8 cellular contexts compared by ENCODE assay signal in the genomic region with DNA sequence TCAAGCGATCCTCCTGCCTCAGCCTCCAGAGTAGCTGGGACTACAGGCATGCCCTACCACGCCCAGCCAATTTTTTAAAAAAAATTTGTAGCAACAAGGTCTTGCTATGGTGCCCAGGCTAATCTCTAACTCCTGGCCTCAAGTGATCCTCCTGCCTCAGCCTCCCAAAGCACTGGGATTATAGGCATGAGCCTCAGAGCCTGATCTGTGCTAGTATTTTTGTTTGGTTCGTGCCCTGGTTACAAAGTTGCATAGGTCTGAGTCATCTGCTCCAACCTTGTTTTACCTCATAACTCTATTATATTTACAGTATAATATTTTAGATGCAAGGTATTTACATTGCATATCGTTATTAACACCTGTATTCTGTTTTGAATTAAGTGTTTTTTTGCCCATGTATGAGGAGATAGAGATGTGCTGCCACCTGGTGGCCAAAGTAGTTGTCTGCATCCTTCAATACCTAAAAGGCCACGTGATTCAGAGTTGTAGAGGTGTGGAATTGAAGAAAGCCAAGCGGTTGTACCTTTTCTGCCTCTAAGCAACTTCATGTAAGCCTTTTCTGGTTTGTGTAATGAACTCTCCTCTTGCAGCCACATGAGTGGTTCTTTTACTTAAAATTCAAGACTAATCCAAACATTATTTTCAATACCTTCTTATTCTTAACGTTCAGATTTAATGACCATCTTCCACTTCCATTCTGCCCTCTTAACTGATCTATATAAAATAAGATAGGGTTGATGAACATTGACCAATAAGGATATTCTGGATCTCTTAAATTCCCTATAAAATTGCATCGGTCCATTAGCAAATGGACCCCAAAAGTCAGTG. TPM values are rescaled to one million over a fixed set of nuclear protein-coding genes. Genes with fewer than 3 reads are reported as not detected.
DNase-seq lines count a peak whose midpoint lies in the region; ATAC-seq and TF ChIP-seq lines count a peak whose summit lies in the region.

No MANE protein-coding gene starts in this region.

- H3K4me3 Mint-ChIP-seq in activated naive CD8-positive, alpha-beta T cell treated with anti-CD3 and anti-CD28 coated beads, Interleukin-2, amount 50 U/mL, for 24 hours, result no peak overlapping the region

- intact Hi-C loops in left ventricle myocardium inferior (cut with micrococcal nuclease) (no loop called here), sigmoid colon (cut with DNase I) (loop anchor here (1.0 kb wide), 1 partner anchor 497 kb away; no protein-coding TSS in a partner anchor)

- H3K36me3 ChIP-seq in left ventricle myocardium inferior (no peaks in the 10 kb centered on the region), sigmoid colon (peaks cover 0 to 7% (median 0%) of the 10 kb centered on the region in 4 donors)

- CTCF ChIA-PET in HEK293T (lab: Yijun Ruan, JAX), result interaction anchor here (1.2 to 1.5 kb wide), 2 partner anchors 20 to 34 kb away, joined by 3 to 6 read pairs; partner anchors contain the start of gene CABYR

- no peak for TF ChIP-seq POLR2A in sigmoid colon (IDR thresholded peaks at IDR 0.05)

- TF ChIP-seq CTCF in left ventricle myocardium inferior (IDR thresholded peaks at IDR 0.05; ENCODE audit: borderline replicate concordance), result peak; percentile 93
- TF ChIP-seq CTCF in sigmoid colon (IDR thresholded peaks at IDR 0.05), result peak; percentile 49 to 87 (median 81)

- no peaks in the 10 kb centered on the region for H3K9me3 Mint-ChIP-seq in activated naive CD8-positive, alpha-beta T cell treated with anti-CD3 and anti-CD28 coated beads, Interleukin-2, amount 50 U/mL, for 24 hours

- WGBS in sigmoid colon, 2 donors, result 50 to 57% methylated on average over 8 of the region's 8 CpGs

- peaks cover 25% of the 10 kb centered on the region for H3K4me1 Mint-ChIP-seq in activated naive CD8-positive, alpha-beta T cell treated with anti-CD3 and anti-CD28 coated beads, Interleukin-2, amount 50 U/mL, for 24 hours

- H3K27ac ChIP-seq in left ventricle myocardium inferior (replicated peaks), result no peak overlapping the region
- no peak overlapping the region for H3K27ac ChIP-seq in sigmoid colon

- H3K9me3 ChIP-seq in left ventricle myocardium inferior (replicated peaks) (no peaks in the 10 kb centered on the region), sigmoid colon (no peaks in the 10 kb centered on the region)

- POLR2A ChIA-PET in HEK293T (lab: Yijun Ruan, JAX), result interaction anchor here (1.5 kb wide), 1 partner anchor 20 kb away, joined by 4 read pairs; the partner anchor contains the start of gene CABYR

- DNase-seq in Daoy (ENCODE audit: low read depth) (peak; percentile 64), HEK293T (ENCODE audit: extremely low spot score) (peak; percentile 70), NCI-H128 (lab: John Stamatoyannopoulos, UW; ENCODE audit: unreplicated experiment) (peak; percentile 71), T follicular helper cell (ENCODE audit: low read depth) (peak; percentile 68), left ventricle myocardium inferior (peak; percentile 57), sigmoid colon (peak; percentile 75), epidermal melanocyte (ENCODE audit: insufficient read length, low spot score) (no peak)
- DNase-seq in activated naive CD8-positive, alpha-beta T cell treated with anti-CD3 and anti-CD28 coated beads, Interleukin-2, amount 50 U/mL, for 24 hours, result peak; percentile 72

- H3K4me1 ChIP-seq in left ventricle myocardium inferior (no peaks in the 10 kb centered on the region), sigmoid colon (no peaks in the 10 kb centered on the region)

- H3K27me3 Mint-ChIP-seq in activated naive CD8-positive, alpha-beta T cell treated with anti-CD3 and anti-CD28 coated beads, Interleukin-2, amount 50 U/mL, for 24 hours, result no peaks in the 10 kb centered on the region

- H3K27ac Mint-ChIP-seq in activated naive CD8-positive, alpha-beta T cell treated with anti-CD3 and anti-CD28 coated beads, Interleukin-2, amount 50 U/mL, for 24 hours, result no peak overlapping the region

- peak; percentile 51 for ATAC-seq in activated naive CD8-positive, alpha-beta T cell treated with anti-CD3 and anti-CD28 coated beads, Interleukin-2, amount 50 U/mL, for 24 hours

- H3K27me3 ChIP-seq in left ventricle myocardium inferior (ENCODE audit: low read depth), result no peaks in the 10 kb centered on the region
- no peaks in the 10 kb centered on the region for H3K27me3 ChIP-seq in sigmoid colon

- peaks cover 29% of the 10 kb centered on the region for H3K36me3 Mint-ChIP-seq in activated naive CD8-positive, alpha-beta T cell treated with anti-CD3 and anti-CD28 coated beads, Interleukin-2, amount 50 U/mL, for 24 hours (ENCODE audit: low read depth)

- no peak overlapping the region for H3K4me3 ChIP-seq in left ventricle myocardium inferior
- no peak overlapping the region for H3K4me3 ChIP-seq in sigmoid colon

- TF ChIP-seq EP300 in sigmoid colon (IDR thresholded peaks at IDR 0.05), result no peak

TF ChIP-seq in HEK293T, 16 proteins besides CTCF, POLR2A, EP300 and RAD21:
- TF ChIP-seq L3MBTL2 (conservative IDR thresholded peaks at IDR 0.05) (0 out of 2 replicates have a peak, but pooled peaks have one; percentile 36), ELF4 (IDR thresholded peaks at IDR 0.05) (no peak), ZNF384 (IDR thresholded peaks at IDR 0.05) (0 out of 2 replicates have a peak, but pooled peaks have one; percentile 40), LEF1 (IDR thresholded peaks at IDR 0.05; ENCODE audit: borderline replicate concordance) (no peak)
TF ChIP-seq in HEK293T: peak in this region for 2.

RNA-seq across cellular contexts. Expression of gene CABYR, which starts 19.9 kb away (rescaled TPM):
- total RNA-seq in Daoy (2014; rRNA removed; shearing (Covaris generic)), result 1.4 and 3.1 TPM in 2 replicates
- total RNA-seq in left ventricle myocardium inferior (not detected), sigmoid colon (1 to 10 TPM in 3 of 4 donors, under 1 TPM in 1; 0.83 to 1.3 (median 1.1) TPM)
- under 1 TPM in 1 of 3 donors, not detected in 2; 0.90 TPM for polyA plus RNA-seq in sigmoid colon
